In the genomic region with DNA sequence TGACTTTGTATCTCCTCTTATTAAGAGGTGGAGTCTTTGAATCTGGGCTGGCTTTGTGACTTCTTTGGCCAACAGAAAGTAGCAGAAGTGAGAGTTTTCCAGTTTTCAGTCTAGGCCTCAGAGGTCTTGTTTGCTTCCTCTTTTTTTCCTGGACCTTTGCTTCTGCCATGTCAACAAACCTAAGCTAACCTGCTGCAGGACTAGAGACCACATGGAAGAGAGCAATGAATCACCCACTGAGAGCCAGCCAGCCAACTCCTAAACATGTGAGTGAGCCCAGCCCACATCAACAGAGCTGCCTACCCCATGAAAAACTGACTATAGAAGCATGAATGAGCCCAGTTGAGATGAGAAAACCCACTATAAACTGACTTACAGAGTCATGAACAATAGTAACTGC, we compare ENCODE assay signal across 1 cellular context.
TF ChIP-seq lines count a peak whose summit lies in the region.

No MANE protein-coding gene starts in this region.

TF ChIP-seq in HepG2, 621 proteins besides CTCF, POLR2A, EP300 and RAD21 (continued from another document and continues in another):
- TF ChIP-seq, protein P1, sequence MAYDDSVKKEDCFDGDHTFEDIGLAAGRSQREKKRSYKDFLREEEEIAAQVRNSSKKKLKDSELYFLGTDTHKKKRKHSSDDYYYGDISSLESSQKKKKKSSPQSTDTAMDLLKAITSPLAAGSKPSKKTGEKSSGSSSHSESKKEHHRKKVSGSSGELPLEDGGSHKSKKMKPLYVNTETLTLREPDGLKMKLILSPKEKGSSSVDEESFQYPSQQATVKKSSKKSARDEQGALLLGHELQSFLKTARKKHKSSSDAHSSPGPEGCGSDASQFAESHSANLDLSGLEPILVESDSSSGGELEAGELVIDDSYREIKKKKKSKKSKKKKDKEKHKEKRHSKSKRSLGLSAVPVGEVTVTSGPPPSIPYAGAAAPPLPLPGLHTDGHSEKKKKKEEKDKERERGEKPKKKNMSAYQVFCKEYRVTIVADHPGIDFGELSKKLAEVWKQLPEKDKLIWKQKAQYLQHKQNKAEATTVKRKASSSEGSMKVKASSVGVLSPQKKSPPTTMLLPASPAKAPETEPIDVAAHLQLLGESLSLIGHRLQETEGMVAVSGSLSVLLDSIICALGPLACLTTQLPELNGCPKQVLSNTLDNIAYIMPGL (CRISPR knock-in tag; IDR thresholded peaks at IDR 0.05; ENCODE audit: borderline replicate concordance in 1 of 2, low read depth in 1 of 2): 0 out of 4 replicates have a peak, but pooled peaks of 1 of the 2 experiments have one; percentile 30
- TF ChIP-seq ZNF337 (CRISPR knock-in tag; IDR thresholded peaks at IDR 0.05; ENCODE audit: borderline replicate concordance, low read depth) (no peak), ZNF160 (CRISPR knock-in tag; IDR thresholded peaks at IDR 0.05) (no peak), HDAC6 (IDR thresholded peaks at IDR 0.05; ENCODE audit: low read depth, low read length) (no peak), ZNF567 (CRISPR knock-in tag; IDR thresholded peaks at IDR 0.05; ENCODE audit: borderline replicate concordance) (no peak), ZNF7 (CRISPR knock-in tag; IDR thresholded peaks at IDR 0.05) (no peak), YEATS4 (CRISPR knock-in tag; IDR thresholded peaks at IDR 0.05; ENCODE audit: borderline replicate concordance) (no peak), REPIN1 (CRISPR knock-in tag; IDR thresholded peaks at IDR 0.05; ENCODE audit: borderline replicate concordance, low read depth) (peak; percentile 22; the same call in 1 of the 2 replicates), ADNP (CRISPR knock-in tag; IDR thresholded peaks at IDR 0.05) (no peak), MYNN (CRISPR knock-in tag; IDR thresholded peaks at IDR 0.05; ENCODE audit: low read depth) (no peak), ZNF563 (CRISPR knock-in tag; IDR thresholded peaks at IDR 0.05) (no peak), ZNF124 (CRISPR knock-in tag; IDR thresholded peaks at IDR 0.05) (no peak), HMGA1 (CRISPR knock-in tag; conservative IDR thresholded peaks at IDR 0.05) (no peak), NR1H2 (CRISPR knock-in tag; IDR thresholded peaks at IDR 0.05; ENCODE audit: borderline replicate concordance, low read depth) (no peak), NR3C1 (CRISPR knock-in tag; IDR thresholded peaks at IDR 0.05) (no peak), ONECUT2 (CRISPR knock-in tag; IDR thresholded peaks at IDR 0.05) (no peak), PTBP1 (IDR thresholded peaks at IDR 0.05; ENCODE audit: low read depth, low read length, poor library complexity, severe bottlenecking) (no peak), ERF (CRISPR knock-in tag; IDR thresholded peaks at IDR 0.05) (peak; percentile 18; the same call in 1 of the 2 replicates), MBNL3 (CRISPR knock-in tag; conservative IDR thresholded peaks at IDR 0.05) (no peak), TARDBP (CRISPR knock-in tag; IDR thresholded peaks at IDR 0.05) (peak; percentile 32; the same call in 1 of the 2 replicates), GATAD2A (CRISPR knock-in tag; IDR thresholded peaks at IDR 0.05) (0 out of 2 replicates have a peak, but pooled peaks have one; percentile 32), PAF1 (CRISPR knock-in tag; IDR thresholded peaks at IDR 0.05) (no peak), ZKSCAN1 (IDR thresholded peaks at IDR 0.05; ENCODE audit: low read length) (no peak), TBP (CRISPR knock-in tag; IDR thresholded peaks at IDR 0.05) (no peak), SOX6 (IDR thresholded peaks at IDR 0.05) (no peak), SOX6 (CRISPR knock-in tag; IDR thresholded peaks at IDR 0.05) (peak; percentile 31; the same call in 1 of the 2 replicates), ZNF678 (CRISPR knock-in tag; IDR thresholded peaks at IDR 0.05) (no peak), ZNF326 (CRISPR knock-in tag; IDR thresholded peaks at IDR 0.05; ENCODE audit: borderline replicate concordance) (no peak), CENPX (CRISPR knock-in tag; IDR thresholded peaks at IDR 0.05) (no peak), ZNF432 (CRISPR knock-in tag; IDR thresholded peaks at IDR 0.05; ENCODE audit: borderline replicate concordance) (no peak), HCFC1 (IDR thresholded peaks at IDR 0.05; ENCODE audit: low read depth, low read length) (no peak), MAFK (conservative IDR thresholded peaks at IDR 0.05 in 1 of 2, IDR thresholded peaks at IDR 0.05 in 1 of 2; ENCODE audit: low read length in 2 of 2) (no peak), ZNF724P (CRISPR knock-in tag; IDR thresholded peaks at IDR 0.05; ENCODE audit: borderline replicate concordance) (no peak), ZNF207 (IDR thresholded peaks at IDR 0.05; ENCODE audit: borderline replicate concordance) (no peak), ZNF296 (CRISPR knock-in tag; conservative IDR thresholded peaks at IDR 0.05) (no peak), SCMH1 (CRISPR knock-in tag; IDR thresholded peaks at IDR 0.05; ENCODE audit: borderline replicate concordance) (no peak), REL (CRISPR knock-in tag; conservative IDR thresholded peaks at IDR 0.05) (no peak), ZNF383 (CRISPR knock-in tag; IDR thresholded peaks at IDR 0.05; ENCODE audit: borderline replicate concordance) (no peak), NFIB (CRISPR knock-in tag; IDR thresholded peaks at IDR 0.05; ENCODE audit: borderline replicate concordance) (no peak), HES4 (CRISPR knock-in tag; IDR thresholded peaks at IDR 0.05; ENCODE audit: borderline replicate concordance) (no peak), ZNF367 (CRISPR knock-in tag; IDR thresholded peaks at IDR 0.05; ENCODE audit: borderline replicate concordance) (no peak)
- TF ChIP-seq, protein P2, sequence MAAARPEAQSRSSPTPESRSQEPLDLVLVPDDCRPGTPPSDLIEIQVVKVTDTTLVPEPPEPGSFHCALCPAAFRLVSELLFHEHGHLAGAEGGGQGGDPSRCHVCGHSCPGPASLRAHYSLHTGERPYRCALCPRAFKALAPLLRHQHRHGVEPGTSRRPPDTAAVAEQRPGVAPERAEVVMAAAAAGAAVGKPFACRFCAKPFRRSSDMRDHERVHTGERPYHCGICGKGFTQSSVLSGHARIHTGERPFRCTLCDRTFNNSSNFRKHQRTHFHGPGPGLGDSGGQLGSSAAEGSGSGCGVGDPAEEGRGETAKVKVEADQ (CRISPR knock-in tag; IDR thresholded peaks at IDR 0.05; ENCODE audit: borderline replicate concordance): no peak
- TF ChIP-seq, protein P3, sequence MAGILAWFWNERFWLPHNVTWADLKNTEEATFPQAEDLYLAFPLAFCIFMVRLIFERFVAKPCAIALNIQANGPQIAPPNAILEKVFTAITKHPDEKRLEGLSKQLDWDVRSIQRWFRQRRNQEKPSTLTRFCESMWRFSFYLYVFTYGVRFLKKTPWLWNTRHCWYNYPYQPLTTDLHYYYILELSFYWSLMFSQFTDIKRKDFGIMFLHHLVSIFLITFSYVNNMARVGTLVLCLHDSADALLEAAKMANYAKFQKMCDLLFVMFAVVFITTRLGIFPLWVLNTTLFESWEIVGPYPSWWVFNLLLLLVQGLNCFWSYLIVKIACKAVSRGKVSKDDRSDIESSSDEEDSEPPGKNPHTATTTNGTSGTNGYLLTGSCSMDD (CRISPR knock-in tag; IDR thresholded peaks at IDR 0.05): no peak
- TF ChIP-seq, protein P4, sequence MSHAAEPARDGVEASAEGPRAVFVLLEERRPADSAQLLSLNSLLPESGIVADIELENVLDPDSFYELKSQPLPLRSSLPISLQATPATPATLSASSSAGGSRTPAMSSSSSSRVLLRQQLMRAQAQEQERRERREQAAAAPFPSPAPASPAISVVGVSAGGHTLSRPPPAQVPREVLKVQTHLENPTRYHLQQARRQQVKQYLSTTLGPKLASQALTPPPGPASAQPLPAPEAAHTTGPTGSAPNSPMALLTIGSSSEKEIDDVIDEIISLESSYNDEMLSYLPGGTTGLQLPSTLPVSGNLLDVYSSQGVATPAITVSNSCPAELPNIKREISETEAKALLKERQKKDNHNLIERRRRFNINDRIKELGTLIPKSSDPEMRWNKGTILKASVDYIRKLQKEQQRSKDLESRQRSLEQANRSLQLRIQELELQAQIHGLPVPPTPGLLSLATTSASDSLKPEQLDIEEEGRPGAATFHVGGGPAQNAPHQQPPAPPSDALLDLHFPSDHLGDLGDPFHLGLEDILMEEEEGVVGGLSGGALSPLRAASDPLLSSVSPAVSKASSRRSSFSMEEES (CRISPR knock-in tag; IDR thresholded peaks at IDR 0.05): 0 out of 2 replicates have a peak, but pooled peaks have one; percentile 30
- TF ChIP-seq, protein P5, sequence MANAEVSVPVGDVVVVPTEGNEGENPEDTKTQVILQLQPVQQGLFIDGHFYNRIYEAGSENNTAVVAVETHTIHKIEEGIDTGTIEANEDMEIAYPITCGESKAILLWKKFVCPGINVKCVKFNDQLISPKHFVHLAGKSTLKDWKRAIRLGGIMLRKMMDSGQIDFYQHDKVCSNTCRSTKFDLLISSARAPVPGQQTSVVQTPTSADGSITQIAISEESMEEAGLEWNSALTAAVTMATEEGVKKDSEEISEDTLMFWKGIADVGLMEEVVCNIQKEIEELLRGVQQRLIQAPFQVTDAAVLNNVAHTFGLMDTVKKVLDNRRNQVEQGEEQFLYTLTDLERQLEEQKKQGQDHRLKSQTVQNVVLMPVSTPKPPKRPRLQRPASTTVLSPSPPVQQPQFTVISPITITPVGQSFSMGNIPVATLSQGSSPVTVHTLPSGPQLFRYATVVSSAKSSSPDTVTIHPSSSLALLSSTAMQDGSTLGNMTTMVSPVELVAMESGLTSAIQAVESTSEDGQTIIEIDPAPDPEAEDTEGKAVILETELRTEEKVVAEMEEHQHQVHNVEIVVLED (CRISPR knock-in tag; IDR thresholded peaks at IDR 0.05; ENCODE audit: borderline replicate concordance): no peak
- TF ChIP-seq, protein P6, sequence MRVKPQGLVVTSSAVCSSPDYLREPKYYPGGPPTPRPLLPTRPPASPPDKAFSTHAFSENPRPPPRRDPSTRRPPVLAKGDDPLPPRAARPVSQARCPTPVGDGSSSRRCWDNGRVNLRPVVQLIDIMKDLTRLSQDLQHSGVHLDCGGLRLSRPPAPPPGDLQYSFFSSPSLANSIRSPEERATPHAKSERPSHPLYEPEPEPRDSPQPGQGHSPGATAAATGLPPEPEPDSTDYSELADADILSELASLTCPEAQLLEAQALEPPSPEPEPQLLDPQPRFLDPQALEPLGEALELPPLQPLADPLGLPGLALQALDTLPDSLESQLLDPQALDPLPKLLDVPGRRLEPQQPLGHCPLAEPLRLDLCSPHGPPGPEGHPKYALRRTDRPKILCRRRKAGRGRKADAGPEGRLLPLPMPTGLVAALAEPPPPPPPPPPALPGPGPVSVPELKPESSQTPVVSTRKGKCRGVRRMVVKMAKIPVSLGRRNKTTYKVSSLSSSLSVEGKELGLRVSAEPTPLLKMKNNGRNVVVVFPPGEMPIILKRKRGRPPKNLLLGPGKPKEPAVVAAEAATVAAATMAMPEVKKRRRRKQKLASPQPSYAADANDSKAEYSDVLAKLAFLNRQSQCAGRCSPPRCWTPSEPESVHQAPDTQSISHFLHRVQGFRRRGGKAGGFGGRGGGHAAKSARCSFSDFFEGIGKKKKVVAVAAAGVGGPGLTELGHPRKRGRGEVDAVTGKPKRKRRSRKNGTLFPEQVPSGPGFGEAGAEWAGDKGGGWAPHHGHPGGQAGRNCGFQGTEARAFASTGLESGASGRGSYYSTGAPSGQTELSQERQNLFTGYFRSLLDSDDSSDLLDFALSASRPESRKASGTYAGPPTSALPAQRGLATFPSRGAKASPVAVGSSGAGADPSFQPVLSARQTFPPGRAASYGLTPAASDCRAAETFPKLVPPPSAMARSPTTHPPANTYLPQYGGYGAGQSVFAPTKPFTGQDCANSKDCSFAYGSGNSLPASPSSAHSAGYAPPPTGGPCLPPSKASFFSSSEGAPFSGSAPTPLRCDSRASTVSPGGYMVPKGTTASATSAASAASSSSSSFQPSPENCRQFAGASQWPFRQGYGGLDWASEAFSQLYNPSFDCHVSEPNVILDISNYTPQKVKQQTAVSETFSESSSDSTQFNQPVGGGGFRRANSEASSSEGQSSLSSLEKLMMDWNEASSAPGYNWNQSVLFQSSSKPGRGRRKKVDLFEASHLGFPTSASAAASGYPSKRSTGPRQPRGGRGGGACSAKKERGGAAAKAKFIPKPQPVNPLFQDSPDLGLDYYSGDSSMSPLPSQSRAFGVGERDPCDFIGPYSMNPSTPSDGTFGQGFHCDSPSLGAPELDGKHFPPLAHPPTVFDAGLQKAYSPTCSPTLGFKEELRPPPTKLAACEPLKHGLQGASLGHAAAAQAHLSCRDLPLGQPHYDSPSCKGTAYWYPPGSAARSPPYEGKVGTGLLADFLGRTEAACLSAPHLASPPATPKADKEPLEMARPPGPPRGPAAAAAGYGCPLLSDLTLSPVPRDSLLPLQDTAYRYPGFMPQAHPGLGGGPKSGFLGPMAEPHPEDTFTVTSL (CRISPR knock-in tag; IDR thresholded peaks at IDR 0.05; ENCODE audit: borderline replicate concordance): peak; percentile 77; the same call in 1 of the 2 replicates
- TF ChIP-seq, protein P7, sequence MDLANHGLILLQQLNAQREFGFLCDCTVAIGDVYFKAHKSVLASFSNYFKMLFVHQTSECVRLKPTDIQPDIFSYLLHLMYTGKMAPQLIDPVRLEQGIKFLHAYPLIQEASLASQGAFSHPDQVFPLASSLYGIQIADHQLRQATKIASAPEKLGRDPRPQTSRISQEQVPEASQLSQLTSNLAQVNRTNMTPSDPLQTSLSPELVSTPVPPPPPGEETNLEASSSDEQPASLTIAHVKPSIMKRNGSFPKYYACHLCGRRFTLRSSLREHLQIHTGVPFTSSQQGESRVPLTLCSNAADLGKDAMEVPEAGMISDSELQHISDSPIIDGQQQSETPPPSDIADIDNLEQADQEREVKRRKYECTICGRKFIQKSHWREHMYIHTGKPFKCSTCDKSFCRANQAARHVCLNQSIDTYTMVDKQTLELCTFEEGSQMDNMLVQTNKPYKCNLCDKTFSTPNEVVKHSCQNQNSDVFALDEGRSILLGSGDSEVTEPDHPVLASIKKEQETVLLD (CRISPR knock-in tag; IDR thresholded peaks at IDR 0.05; ENCODE audit: low read depth): no peak
- TF ChIP-seq, protein P8, sequence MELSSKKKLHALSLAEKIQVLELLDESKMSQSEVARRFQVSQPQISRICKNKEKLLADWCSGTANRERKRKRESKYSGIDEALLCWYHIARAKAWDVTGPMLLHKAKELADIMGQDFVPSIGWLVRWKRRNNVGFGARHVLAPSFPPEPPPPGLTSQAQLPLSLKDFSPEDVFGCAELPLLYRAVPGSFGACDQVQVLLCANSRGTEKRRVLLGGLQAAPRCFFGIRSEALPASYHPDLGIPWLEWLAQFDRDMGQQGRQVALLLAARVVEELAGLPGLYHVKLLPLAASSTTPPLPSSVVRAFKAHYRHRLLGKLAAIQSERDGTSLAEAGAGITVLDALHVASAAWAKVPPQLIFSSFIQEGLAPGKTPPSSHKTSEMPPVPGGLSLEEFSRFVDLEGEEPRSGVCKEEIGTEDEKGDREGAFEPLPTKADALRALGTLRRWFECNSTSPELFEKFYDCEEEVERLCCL (CRISPR knock-in tag; IDR thresholded peaks at IDR 0.05; ENCODE audit: borderline replicate concordance): no peak
- TF ChIP-seq, protein P9, sequence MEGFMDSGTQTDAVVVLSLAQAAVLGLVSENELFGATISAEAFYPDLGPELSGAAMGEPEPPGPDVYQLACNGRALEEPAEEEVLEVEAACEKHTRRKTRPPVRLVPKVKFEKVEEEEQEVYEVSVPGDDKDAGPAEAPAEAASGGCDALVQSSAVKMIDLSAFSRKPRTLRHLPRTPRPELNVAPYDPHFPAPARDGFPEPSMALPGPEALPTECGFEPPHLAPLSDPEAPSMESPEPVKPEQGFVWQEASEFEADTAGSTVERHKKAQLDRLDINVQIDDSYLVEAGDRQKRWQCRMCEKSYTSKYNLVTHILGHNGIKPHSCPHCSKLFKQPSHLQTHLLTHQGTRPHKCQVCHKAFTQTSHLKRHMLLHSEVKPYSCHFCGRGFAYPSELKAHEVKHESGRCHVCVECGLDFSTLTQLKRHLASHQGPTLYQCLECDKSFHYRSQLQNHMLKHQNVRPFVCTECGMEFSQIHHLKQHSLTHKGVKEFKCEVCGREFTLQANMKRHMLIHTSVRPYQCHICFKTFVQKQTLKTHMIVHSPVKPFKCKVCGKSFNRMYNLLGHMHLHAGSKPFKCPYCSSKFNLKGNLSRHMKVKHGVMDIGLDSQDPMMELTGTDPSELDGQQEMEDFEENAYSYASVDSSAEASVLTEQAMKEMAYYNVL (CRISPR knock-in tag; IDR thresholded peaks at IDR 0.05; ENCODE audit: borderline replicate concordance): peak; percentile 35; the same call in 1 of the 2 replicates
